9 cellular contexts compared by ENCODE assay signal in genomic region chr6:89596056-89596455, GRCh38. TPM values are rescaled to one million over a fixed set of nuclear protein-coding genes. Genes with fewer than 3 reads are reported as not detected.
DNase-seq lines count a peak whose midpoint lies in the region; ATAC-seq and TF ChIP-seq lines count a peak whose summit lies in the region.
"Had no signal": no experiment of that assay in that cellular context is flagged by ENCODE, and none has a peak within 500 bp of the region (broad histone marks: within the 10 kb centered on the region; RNA-seq: fewer than 3 reads in every experiment).

No MANE protein-coding gene starts in this region.

- intact Hi-C loops in activated naive CD4-positive, alpha-beta T cell treated with anti-CD3 and anti-CD28 coated beads for 36 hours (cut with micrococcal nuclease), result loop anchor here (1.0 to 5.0 kb wide), 3 partner anchors 43 to 229 kb away; partner anchors contain the start of gene LYRM2

- H3K27me3 Mint-ChIP-seq in activated naive CD4-positive, alpha-beta T cell treated with anti-CD3 and anti-CD28 coated beads for 36 hours (ENCODE audit: low read depth), result no peaks in the 10 kb centered on the region
- H3K27me3 Mint-ChIP-seq in stimulated activated naive CD8-positive, alpha-beta T cell treated with anti-CD3 and anti-CD28 coated beads, Interleukin-15, amount 100 ng/mL, for 72 hours, result no peaks in the 10 kb centered on the region
- H3K27me3 Mint-ChIP-seq in glutamatergic neuron (ENCODE audit: unreplicated experiment), result peaks cover 2% of the 10 kb centered on the region

- no peak overlapping the region for H3K4me3 Mint-ChIP-seq in activated naive CD4-positive, alpha-beta T cell treated with anti-CD3 and anti-CD28 coated beads for 36 hours
- H3K4me3 Mint-ChIP-seq in stimulated activated naive CD8-positive, alpha-beta T cell treated with anti-CD3 and anti-CD28 coated beads, Interleukin-15, amount 100 ng/mL, for 72 hours, result peak overlapping the region; percentile 38 to 57
- H3K4me3 Mint-ChIP-seq in glutamatergic neuron (ENCODE audit: unreplicated experiment), result no peak overlapping the region
- H3K4me3 Mint-ChIP-seq: GM23338 had no signal

- DNase-seq in activated naive CD4-positive, alpha-beta T cell treated with anti-CD3 and anti-CD28 coated beads for 36 hours, result peak; percentile 44
- DNase-seq in activated naive CD4-positive, alpha-beta T cell treated with anti-CD3 and anti-CD28 coated beads, Interleukin-2, amount 50 U/mL, for 16 hours, result no peak
- DNase-seq in MV-4-11 (lab: John Stamatoyannopoulos, UW) (peak; percentile 76), glutamatergic neuron (no peak), NCI-H510A (lab: John Stamatoyannopoulos, UW) (no peak), mucosa of gallbladder (ENCODE audit: low spot score) (no peak)
- peak in 1 of 2 donors; percentile 17 for DNase-seq in stimulated activated naive CD8-positive, alpha-beta T cell treated with anti-CD3 and anti-CD28 coated beads, Interleukin-15, amount 100 ng/mL, for 72 hours

- peaks cover 18% of the 10 kb centered on the region for H3K4me1 Mint-ChIP-seq in activated naive CD4-positive, alpha-beta T cell treated with anti-CD3 and anti-CD28 coated beads for 36 hours (ENCODE audit: low read depth)
- H3K4me1 Mint-ChIP-seq in stimulated activated naive CD8-positive, alpha-beta T cell treated with anti-CD3 and anti-CD28 coated beads, Interleukin-15, amount 100 ng/mL, for 72 hours, result peaks cover 34% of the 10 kb centered on the region
- no peaks in the 10 kb centered on the region for H3K4me1 Mint-ChIP-seq in glutamatergic neuron (ENCODE audit: low read depth, unreplicated experiment)

- CTCF ChIA-PET in activated naive CD4-positive, alpha-beta T cell treated with anti-CD3 and anti-CD28 coated beads for 36 hours (lab: Charles Lee), result interaction anchor here (0.6 to 5.0 kb wide), 3 partner anchors 14 to 911 kb away, joined by 3 to 34 read pairs (median 6); no protein-coding TSS in a partner anchor

- H3K36me3 Mint-ChIP-seq in activated naive CD4-positive, alpha-beta T cell treated with anti-CD3 and anti-CD28 coated beads for 36 hours (ENCODE audit: low read depth), result no peaks in the 10 kb centered on the region
- H3K36me3 Mint-ChIP-seq in glutamatergic neuron (ENCODE audit: unreplicated experiment), result no peaks in the 10 kb centered on the region

- H3K27ac Mint-ChIP-seq in activated naive CD4-positive, alpha-beta T cell treated with anti-CD3 and anti-CD28 coated beads for 36 hours, result peak overlapping the region; percentile 69
- peak overlapping the region; percentile 91 to 93 for H3K27ac Mint-ChIP-seq in stimulated activated naive CD8-positive, alpha-beta T cell treated with anti-CD3 and anti-CD28 coated beads, Interleukin-15, amount 100 ng/mL, for 72 hours
- no peak overlapping the region for H3K27ac Mint-ChIP-seq in glutamatergic neuron (ENCODE audit: unreplicated experiment)
- H3K27ac Mint-ChIP-seq: GM23338 had no signal

- no peaks in the 10 kb centered on the region for H3K9me3 Mint-ChIP-seq in activated naive CD4-positive, alpha-beta T cell treated with anti-CD3 and anti-CD28 coated beads for 36 hours
- H3K9me3 Mint-ChIP-seq in stimulated activated naive CD8-positive, alpha-beta T cell treated with anti-CD3 and anti-CD28 coated beads, Interleukin-15, amount 100 ng/mL, for 72 hours, result peaks cover 0 to 21% of the 10 kb centered on the region in 2 donors
- H3K9me3 Mint-ChIP-seq in glutamatergic neuron (ENCODE audit: unreplicated experiment), result peaks cover 1% of the 10 kb centered on the region
- H3K9me3 Mint-ChIP-seq: GM23338 had no signal

- no peak for TF ChIP-seq CTCF in glutamatergic neuron (IDR thresholded peaks at IDR 0.05; ENCODE audit: partially characterized antibody, unreplicated experiment)

- peak; percentile 78 for ATAC-seq in HG02763 (IDR thresholded peaks at IDR 0.05; ENCODE audit: unreplicated experiment)
- peak; percentile 89 for ATAC-seq in stimulated activated naive CD8-positive, alpha-beta T cell treated with anti-CD3 and anti-CD28 coated beads, Interleukin-15, amount 100 ng/mL, for 72 hours

RNA-seq across cellular contexts. Expression of gene LYRM2, which starts 42.5 kb away (rescaled TPM):
- total RNA-seq in activated naive CD4-positive, alpha-beta T cell treated with anti-CD3 and anti-CD28 coated beads for 36 hours, result 10 to 100 TPM; 15.8 to 18.3 TPM
- 30.2 TPM for total RNA-seq in glutamatergic neuron (ENCODE audit: unreplicated experiment)
- total RNA-seq in mucosa of gallbladder, result 39.9 TPM

Comparison
In these comparisons a context has a peak if more than half of its experiments do, and no peak if none do; other contexts are left out.
1. DNase-seq: peak in activated naive CD4-positive, alpha-beta T cell treated with anti-CD3 and anti-CD28 coated beads for 36 hours (single experiment) and MV-4-11 (single experiment); none in activated naive CD4-positive, alpha-beta T cell treated with anti-CD3 and anti-CD28 coated beads, Interleukin-2, amount 50 U/mL, for 16 hours (single experiment), glutamatergic neuron (single experiment), NCI-H510A (single experiment) and mucosa of gallbladder (single experiment).
2. H3K4me3 Mint-ChIP-seq: peak in stimulated activated naive CD8-positive, alpha-beta T cell treated with anti-CD3 and anti-CD28 coated beads, Interleukin-15, amount 100 ng/mL, for 72 hours (2 of 2); none in activated naive CD4-positive, alpha-beta T cell treated with anti-CD3 and anti-CD28 coated beads for 36 hours (single experiment) and glutamatergic neuron (single experiment).